In the genomic region with DNA sequence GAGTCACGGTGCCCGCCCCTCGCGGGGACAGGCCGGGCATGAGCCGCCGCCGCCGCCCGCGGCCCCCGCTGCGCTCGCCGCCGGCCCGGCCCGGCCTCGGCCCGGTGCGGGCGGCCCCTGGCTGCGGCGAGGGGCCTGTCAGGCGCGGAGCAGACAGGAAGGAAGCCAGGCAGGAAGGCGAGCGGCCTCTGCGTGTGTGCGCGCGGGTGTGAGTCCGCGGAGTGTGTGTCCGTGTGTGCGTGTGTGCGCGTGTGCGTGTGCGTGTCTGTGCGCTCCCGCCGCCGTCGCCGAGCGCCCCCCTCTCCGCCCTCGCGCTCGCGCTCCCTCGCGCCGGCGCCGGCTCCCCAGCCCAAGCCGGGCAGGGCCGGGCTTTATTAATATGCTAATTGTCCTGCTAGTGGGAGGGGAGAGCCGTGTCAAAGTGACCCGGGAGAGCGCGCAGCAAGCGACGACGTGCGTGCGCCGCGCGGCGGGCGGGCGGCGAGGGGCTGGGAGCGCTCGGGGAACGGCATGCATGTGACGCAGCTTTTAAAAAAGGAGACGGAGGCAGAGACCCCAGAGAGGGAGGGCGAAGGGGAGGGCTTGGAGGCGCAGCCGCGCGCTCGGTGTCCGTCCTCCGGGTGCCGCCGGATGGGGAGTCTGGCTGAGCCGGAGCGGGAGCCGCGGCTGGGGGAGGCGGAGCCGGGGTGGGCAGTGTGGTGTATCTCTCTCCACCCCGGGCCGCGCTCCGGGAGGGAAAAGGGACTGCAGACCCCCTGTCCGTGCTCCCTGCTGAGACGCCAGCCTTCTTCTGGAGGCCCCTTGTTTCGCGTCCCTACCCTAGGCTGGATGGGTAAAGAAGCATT, we compare ENCODE assay signal across 8 cellular contexts. TPM values are rescaled to one million over a fixed set of nuclear protein-coding genes. Genes with fewer than 3 reads are reported as not detected.
A peak's percentile ranks its signal among the peaks of the same experiment; 100 is the strongest.
DNase-seq lines count a peak whose midpoint lies in the region; ATAC-seq, FAIRE-seq and TF ChIP-seq lines count a peak whose summit lies in the region.

LDB1 (minus strand) TSS at position 227 of the 845 bp plus-strand sequence. CDS start 258 bp downstream, outside the sequence.

- H3K9me3 Mint-ChIP-seq in WTC11 (no peaks in the 10 kb centered on the region), immature natural killer cell (no peaks in the 10 kb centered on the region)

- POLR2A ChIA-PET in WTC11 (lab: Charles Lee), result interaction anchor here (2.3 kb wide), 1 partner anchor 31 kb away, joined by 9 read pairs; the partner anchor contains the start of gene NOLC1

- H3K4me1 ChIP-seq in small intestine (ENCODE audit: control insufficient read depth in 2 of 2, insufficient read depth in 1 of 2, low read depth in 1 of 2, low read length in 1 of 2), result peaks cover 2 to 10% of the 10 kb centered on the region in 2 donors

- no peaks in the 10 kb centered on the region for H3K27me3 ChIP-seq in small intestine (ENCODE audit: control insufficient read depth in 2 of 2, insufficient read depth in 2 of 2, low read length in 2 of 2)

- 0% methylated on average over 85 to 104 of the region's 104 CpGs for WGBS in small intestine, 3 donors

- CTCF ChIA-PET in WTC11 (lab: Charles Lee), result interaction anchor here (0.9 to 1.7 kb wide), 2 partner anchors 8 to 277 kb away, joined by 5 to 10 read pairs; partner anchors contain the start of gene KCNIP2

- no peaks in the 10 kb centered on the region for H3K36me3 Mint-ChIP-seq in WTC11
- H3K36me3 Mint-ChIP-seq in immature natural killer cell, result no peaks in the 10 kb centered on the region

- ATAC-seq in HG02938 (IDR thresholded peaks at IDR 0.05; ENCODE audit: unreplicated experiment) (peak; percentile 46), WTC11 (peak; percentile 9)

- peak within 1 kb of the TSS; percentile 96 to 98 for H3K27ac ChIP-seq in small intestine (ENCODE audit: low read depth in 1 of 2, low read length in 1 of 2)

- DNase-seq in NCI-H1417 (lab: John Stamatoyannopoulos, UW), result peak; percentile 60 to 86 (median 86)
- DNase-seq in NCI-H1417 treated with DMSO at 0.1 percent for 48 hours (lab: John Stamatoyannopoulos, UW), result no peak
- peak; percentile 77 for DNase-seq in NCI-H2171 treated with DMSO at 0.1 percent for 48 hours (lab: John Stamatoyannopoulos, UW)
- peak; percentile 75 for DNase-seq in WTC11 (ENCODE audit: low spot score)
- DNase-seq in central memory CD4-positive, alpha-beta T cell, result peak; percentile 76
- DNase-seq in immature natural killer cell, result peak; percentile 85 to 86 (median 86)
- DNase-seq in small intestine, result peak; percentile 84

- H3K27me3 Mint-ChIP-seq in WTC11 (ENCODE audit: low read depth) (no peaks in the 10 kb centered on the region), immature natural killer cell (ENCODE audit: low read depth in 3 of 3) (peaks cover 2 to 14% (median 8%) of the 10 kb centered on the region in 3 donors)

- H3K27ac Mint-ChIP-seq in WTC11, result peak within 1 kb of the TSS; percentile 98
- H3K27ac Mint-ChIP-seq in immature natural killer cell, result peak within 1 kb of the TSS; percentile 92 to 98 (median 98)

- H3K4me1 Mint-ChIP-seq in WTC11 (peaks cover 62% of the 10 kb centered on the region), immature natural killer cell (peaks cover 55 to 56% of the 10 kb centered on the region in 2 donors)

- TF ChIP-seq CTCF in WTC11 (IDR thresholded peaks at IDR 0.05), result no peak

- no peaks in the 10 kb centered on the region for H3K9me3 ChIP-seq in small intestine (ENCODE audit: control insufficient read depth, low read depth)

- H3K4me3 Mint-ChIP-seq in WTC11, result peak within 1 kb of the TSS; percentile 84
- peak within 1 kb of the TSS; percentile 85 to 93 (median 90) for H3K4me3 Mint-ChIP-seq in immature natural killer cell

- H3K36me3 ChIP-seq in small intestine (ENCODE audit: control insufficient read depth in 2 of 2, insufficient read depth in 2 of 2, low read length in 2 of 2), result no peaks in the 10 kb centered on the region

- no peak for FAIRE-seq in small intestine (lab: Jason Lieb, UNC)

- peak within 1 kb of the TSS; percentile 88 to 96 for H3K4me3 ChIP-seq in small intestine (ENCODE audit: low read depth in 1 of 2, low read length in 2 of 2)

TF ChIP-seq in WTC11, 78 proteins besides CTCF, POLR2A, EP300 and RAD21 (continues in another document):
- TF ChIP-seq NFE2L1 (CRISPR knock-in tag; IDR thresholded peaks at IDR 0.05) (peak; percentile 30; the same call in 1 of the 2 replicates), ETV6 (CRISPR knock-in tag; IDR thresholded peaks at IDR 0.05) (no peak), EMX1 (CRISPR knock-in tag; IDR thresholded peaks at IDR 0.05) (no peak), CDX4 (CRISPR knock-in tag; IDR thresholded peaks at IDR 0.05; ENCODE audit: borderline replicate concordance) (no peak), TEAD1 (CRISPR knock-in tag; IDR thresholded peaks at IDR 0.05) (no peak), MLX (CRISPR knock-in tag; IDR thresholded peaks at IDR 0.05) (no peak), AR (CRISPR knock-in tag; IDR thresholded peaks at IDR 0.05) (no peak), JUN (CRISPR knock-in tag; IDR thresholded peaks at IDR 0.05) (no peak), IRF2 (CRISPR knock-in tag; IDR thresholded peaks at IDR 0.05; ENCODE audit: borderline replicate concordance, low read depth) (no peak)
- TF ChIP-seq, protein P1, sequence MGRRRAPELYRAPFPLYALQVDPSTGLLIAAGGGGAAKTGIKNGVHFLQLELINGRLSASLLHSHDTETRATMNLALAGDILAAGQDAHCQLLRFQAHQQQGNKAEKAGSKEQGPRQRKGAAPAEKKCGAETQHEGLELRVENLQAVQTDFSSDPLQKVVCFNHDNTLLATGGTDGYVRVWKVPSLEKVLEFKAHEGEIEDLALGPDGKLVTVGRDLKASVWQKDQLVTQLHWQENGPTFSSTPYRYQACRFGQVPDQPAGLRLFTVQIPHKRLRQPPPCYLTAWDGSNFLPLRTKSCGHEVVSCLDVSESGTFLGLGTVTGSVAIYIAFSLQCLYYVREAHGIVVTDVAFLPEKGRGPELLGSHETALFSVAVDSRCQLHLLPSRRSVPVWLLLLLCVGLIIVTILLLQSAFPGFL (CRISPR knock-in tag; IDR thresholded peaks at IDR 0.05; ENCODE audit: borderline replicate concordance), result no peak
- TF ChIP-seq, protein P2, sequence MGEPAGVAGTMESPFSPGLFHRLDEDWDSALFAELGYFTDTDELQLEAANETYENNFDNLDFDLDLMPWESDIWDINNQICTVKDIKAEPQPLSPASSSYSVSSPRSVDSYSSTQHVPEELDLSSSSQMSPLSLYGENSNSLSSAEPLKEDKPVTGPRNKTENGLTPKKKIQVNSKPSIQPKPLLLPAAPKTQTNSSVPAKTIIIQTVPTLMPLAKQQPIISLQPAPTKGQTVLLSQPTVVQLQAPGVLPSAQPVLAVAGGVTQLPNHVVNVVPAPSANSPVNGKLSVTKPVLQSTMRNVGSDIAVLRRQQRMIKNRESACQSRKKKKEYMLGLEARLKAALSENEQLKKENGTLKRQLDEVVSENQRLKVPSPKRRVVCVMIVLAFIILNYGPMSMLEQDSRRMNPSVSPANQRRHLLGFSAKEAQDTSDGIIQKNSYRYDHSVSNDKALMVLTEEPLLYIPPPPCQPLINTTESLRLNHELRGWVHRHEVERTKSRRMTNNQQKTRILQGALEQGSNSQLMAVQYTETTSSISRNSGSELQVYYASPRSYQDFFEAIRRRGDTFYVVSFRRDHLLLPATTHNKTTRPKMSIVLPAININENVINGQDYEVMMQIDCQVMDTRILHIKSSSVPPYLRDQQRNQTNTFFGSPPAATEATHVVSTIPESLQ (CRISPR knock-in tag; IDR thresholded peaks at IDR 0.05), result no peak

RNA-seq across cellular contexts. Expression of gene LDB1, which starts in this region (rescaled TPM):
- 89.1 to 100 TPM (median 94.2 TPM) in 3 replicates for total RNA-seq in WTC11 (2021)
- 10 to 100 TPM in 2 of 3 donors, 1 to 10 TPM in 1; 5.5 to 24.8 (median 24.2) TPM for polyA plus RNA-seq in immature natural killer cell
- 10 to 100 TPM; 11.9 to 21.7 (median 11.9) TPM for polyA plus RNA-seq in small intestine
